In the genomic region with DNA sequence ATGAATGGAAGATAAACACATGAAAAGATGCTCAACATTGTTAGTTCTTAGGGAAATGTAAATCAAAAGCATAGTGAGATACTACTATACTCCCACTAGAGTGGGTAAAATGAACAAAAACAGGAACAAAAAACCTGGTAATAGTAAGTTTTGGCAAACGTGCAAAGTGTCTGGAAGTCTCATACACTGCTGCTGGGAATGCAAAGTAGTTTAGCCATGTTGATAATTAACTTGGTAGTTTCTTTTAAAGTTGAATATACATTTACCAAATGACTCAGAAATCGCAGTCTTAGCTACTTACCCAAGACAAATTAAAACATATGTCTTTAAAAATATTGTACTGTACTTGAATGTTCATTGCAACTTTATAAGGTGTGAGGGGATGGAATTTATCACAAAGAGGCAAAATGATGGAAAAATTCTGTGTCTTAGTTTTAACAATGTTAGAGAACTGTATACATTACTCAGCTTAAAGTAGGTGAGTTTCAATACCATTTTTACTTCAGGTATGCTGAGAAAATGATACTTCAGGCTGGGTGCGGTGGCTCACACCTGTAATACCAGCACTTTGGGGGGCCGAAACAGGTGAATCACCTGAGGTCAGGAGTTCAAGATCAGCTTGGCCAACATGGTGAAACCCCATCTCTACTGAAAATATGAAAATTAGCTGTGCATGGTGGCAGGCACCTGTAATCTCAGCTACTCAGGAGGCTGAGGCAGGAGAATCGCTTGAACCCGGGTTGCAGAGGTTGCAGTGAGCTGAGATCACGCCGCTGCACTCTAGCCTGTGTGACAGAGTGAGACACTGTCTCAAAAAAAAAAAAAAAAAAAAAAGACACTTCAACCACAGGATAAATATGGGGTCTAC, we compare ENCODE assay signal across 1 cellular context.
TF ChIP-seq lines count a peak whose summit lies in the region.

No MANE protein-coding gene starts in this region.

TF ChIP-seq in SK-N-SH, 30 proteins besides CTCF, POLR2A, EP300 and RAD21 (continued from another document):
- TF ChIP-seq, protein P1, sequence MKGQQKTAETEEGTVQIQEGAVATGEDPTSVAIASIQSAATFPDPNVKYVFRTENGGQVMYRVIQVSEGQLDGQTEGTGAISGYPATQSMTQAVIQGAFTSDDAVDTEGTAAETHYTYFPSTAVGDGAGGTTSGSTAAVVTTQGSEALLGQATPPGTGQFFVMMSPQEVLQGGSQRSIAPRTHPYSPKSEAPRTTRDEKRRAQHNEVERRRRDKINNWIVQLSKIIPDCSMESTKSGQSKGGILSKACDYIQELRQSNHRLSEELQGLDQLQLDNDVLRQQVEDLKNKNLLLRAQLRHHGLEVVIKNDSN (IDR thresholded peaks at IDR 0.05; ENCODE audit: borderline replicate concordance, low read depth) = no peak
TF ChIP-seq in SK-N-SH: peak in this region for 0.
